7 cellular contexts compared by ENCODE assay signal in genomic region chr15:69450968-69451695, GRCh38. TPM values are rescaled to one million over a fixed set of nuclear protein-coding genes. Genes with fewer than 3 reads are reported as not detected.
DNase-seq lines count a peak whose midpoint lies in the region; ATAC-seq and TF ChIP-seq lines count a peak whose summit lies in the region.

No MANE protein-coding gene starts in this region.

- H3K27ac ChIP-seq in GM23338 (ENCODE audit: low read depth) (no peak overlapping the region), OCI-LY7 (ENCODE audit: low read depth, low read length, poor library complexity, severe bottlenecking) (peak overlapping the region; percentile 92), skeletal muscle tissue (ENCODE audit: low read depth, low read length) (peak overlapping the region; percentile 98)

- H4K20me1 ChIP-seq in GM23338 (replicated peaks; ENCODE audit: insufficient read depth) (peaks cover 32% of the 10 kb centered on the region), OCI-LY7 (ENCODE audit: insufficient read depth, low read length) (peaks cover 30% of the 10 kb centered on the region)

- H3K27me3 ChIP-seq in GM23338 (ENCODE audit: insufficient read depth) (no peaks in the 10 kb centered on the region), skeletal muscle tissue (ENCODE audit: control insufficient read depth in 3 of 3, insufficient read depth in 3 of 3, low read length in 3 of 3) (no peaks in the 10 kb centered on the region)

- H3K4me1 ChIP-seq in GM23338 (ENCODE audit: insufficient read depth) (peaks cover 16% of the 10 kb centered on the region), OCI-LY7 (ENCODE audit: insufficient read depth, low read length, poor library complexity, severe bottlenecking) (peaks cover 27% of the 10 kb centered on the region), skeletal muscle tissue (ENCODE audit: control insufficient read depth in 3 of 3, insufficient read depth in 3 of 3, low read length in 3 of 3) (peaks cover 19 to 32% (median 19%) of the 10 kb centered on the region in 3 donors)

- no TSS peak for BruUV-seq in OCI-LY7 (replicated peaks; lab: Mats Ljungman, UMichigan)

- H2AFZ ChIP-seq in GM23338 (no peak overlapping the region), OCI-LY7 (ENCODE audit: low read length) (peak overlapping the region; percentile 94)

- H3K4me3 ChIP-seq in GM23338 (peak overlapping the region; percentile 97), OCI-LY7 (ENCODE audit: low read depth, low read length, poor library complexity, severe bottlenecking) (peak overlapping the region; percentile 94), skeletal muscle tissue (ENCODE audit: low read length in 3 of 3) (no peak overlapping the region)

- H3K9ac ChIP-seq in skeletal muscle tissue (ENCODE audit: low read depth in 1 of 3, low read length in 3 of 3): no peak overlapping the region

- POLR2A ChIA-PET in OCI-LY7 (lab: Charles Lee): interaction anchor here (0.7 to 5.0 kb wide), 8 partner anchors 8 to 1084 kb away, joined by 3 to 67 read pairs (median 7); partner anchors contain the start of gene KIF23

- H3K9me3 Mint-ChIP-seq in GM23338: peaks cover 14% of the 10 kb centered on the region; the same call in 2 of the 3 replicates
- no peaks in the 10 kb centered on the region for H3K9me3 Mint-ChIP-seq in dendritic cell treated with granulocyte-macrophage colony-stimulating factor and Interleukin-4, amounts not matched to agents 40 ng/mL and 50 ng/mL, for 4 days

- ATAC-seq in GM23338 (no peak), GM21723 (IDR thresholded peaks at IDR 0.05; ENCODE audit: unreplicated experiment) (no peak), GM18867 (IDR thresholded peaks at IDR 0.05; ENCODE audit: unreplicated experiment) (no peak)

- peaks cover 2% of the 10 kb centered on the region for H3K27me3 Mint-ChIP-seq in GM23338 (ENCODE audit: insufficient read depth, low read depth, poor library complexity)
- no peaks in the 10 kb centered on the region for H3K27me3 Mint-ChIP-seq in dendritic cell treated with granulocyte-macrophage colony-stimulating factor and Interleukin-4, amounts not matched to agents 40 ng/mL and 50 ng/mL, for 4 days

- peaks cover 15% of the 10 kb centered on the region; the same call in 2 of the 3 replicates for H3K4me1 Mint-ChIP-seq in GM23338
- H3K4me1 Mint-ChIP-seq in dendritic cell treated with granulocyte-macrophage colony-stimulating factor and Interleukin-4, amounts not matched to agents 40 ng/mL and 50 ng/mL, for 4 days (ENCODE audit: low read depth): peaks cover 29% of the 10 kb centered on the region

- peaks cover 63% of the 10 kb centered on the region for H3K36me3 Mint-ChIP-seq in GM23338 (ENCODE audit: low read depth)
- peaks cover 39% of the 10 kb centered on the region for H3K36me3 Mint-ChIP-seq in dendritic cell treated with granulocyte-macrophage colony-stimulating factor and Interleukin-4, amounts not matched to agents 40 ng/mL and 50 ng/mL, for 4 days (ENCODE audit: low read depth)

- no peak for TF ChIP-seq CTCF in GM23338 (conservative IDR thresholded peaks at IDR 0.05; ENCODE audit: low read depth in 2 of 2)
- TF ChIP-seq CTCF in OCI-LY7 (conservative IDR thresholded peaks at IDR 0.05; ENCODE audit: low read length): no peak

- intact Hi-C loops in OCI-LY7 (cut with micrococcal nuclease; ENCODE audit: unreplicated experiment): loop anchor here (5.0 to 10.0 kb wide), 2 partner anchors 636 to 646 kb away; partner anchors contain the start of gene TLE3
- intact Hi-C loops in dendritic cell treated with granulocyte-macrophage colony-stimulating factor and Interleukin-4, amounts not matched to agents 40 ng/mL and 50 ng/mL, for 4 days (cut with micrococcal nuclease): no loop called here

- H3K36me3 ChIP-seq in GM23338 (ENCODE audit: insufficient read depth) (peaks cover 60% of the 10 kb centered on the region), OCI-LY7 (ENCODE audit: insufficient read depth, low read length) (peaks cover 72% of the 10 kb centered on the region), skeletal muscle tissue (ENCODE audit: control insufficient read depth in 3 of 3, insufficient read depth in 3 of 3, low read length in 3 of 3) (peaks cover 8 to 15% (median 12%) of the 10 kb centered on the region in 3 donors)

- H3K27ac Mint-ChIP-seq in GM23338: no peak overlapping the region
- peak overlapping the region; percentile 91 for H3K27ac Mint-ChIP-seq in dendritic cell treated with granulocyte-macrophage colony-stimulating factor and Interleukin-4, amounts not matched to agents 40 ng/mL and 50 ng/mL, for 4 days

- H3K9me3 ChIP-seq in OCI-LY7 (ENCODE audit: low read length) (no peaks in the 10 kb centered on the region), skeletal muscle tissue (ENCODE audit: control insufficient read depth in 3 of 3, low read length in 3 of 3) (no peaks in the 10 kb centered on the region)

- DNase-seq in GM23338 (ENCODE audit: low spot score) (no peak), OCI-LY7 (ENCODE audit: low spot score) (no peak)
- DNase-seq in central memory CD4-positive, alpha-beta T cell: no peak

- peak overlapping the region; percentile 100 for H3K4me3 Mint-ChIP-seq in GM23338
- no peak overlapping the region for H3K4me3 Mint-ChIP-seq in dendritic cell treated with granulocyte-macrophage colony-stimulating factor and Interleukin-4, amounts not matched to agents 40 ng/mL and 50 ng/mL, for 4 days

- peaks cover 39% of the 10 kb centered on the region for H3K79me2 ChIP-seq in GM23338 (replicated peaks; ENCODE audit: insufficient read depth)
- peaks cover 47% of the 10 kb centered on the region for H3K79me2 ChIP-seq in OCI-LY7 (ENCODE audit: insufficient read depth, low read depth, low read length)

- H3K9me2 ChIP-seq in GM23338 (ENCODE audit: insufficient read depth) (no peaks in the 10 kb centered on the region), OCI-LY7 (ENCODE audit: insufficient read depth, low read length) (no peaks in the 10 kb centered on the region)

- peak overlapping the region; percentile 90 for H3K4me2 ChIP-seq in GM23338
- peak overlapping the region; percentile 93 for H3K4me2 ChIP-seq in OCI-LY7 (ENCODE audit: low read length)

- CTCF ChIA-PET in OCI-LY7 (lab: Charles Lee; ENCODE audit: unreplicated experiment): interaction anchor here (1.0 kb wide), 1 partner anchor 12 kb away, joined by 5 read pairs; no protein-coding TSS in a partner anchor

- peaks cover 30% of the 10 kb centered on the region for H3F3A ChIP-seq in GM23338 (replicated peaks; ENCODE audit: low read depth)

TF ChIP-seq in GM23338, 12 proteins besides CTCF, POLR2A, EP300 and RAD21:
- TF ChIP-seq EZH2phosphoT487 (IDR thresholded peaks at IDR 0.05; ENCODE audit: unreplicated experiment): no peak
- TF ChIP-seq ZNF114 (CRISPR knock-in tag; IDR thresholded peaks at IDR 0.05): no peak
- TF ChIP-seq JUNB (IDR thresholded peaks at IDR 0.05; ENCODE audit: unreplicated experiment): no peak
- TF ChIP-seq ZNF331 (CRISPR knock-in tag; IDR thresholded peaks at IDR 0.05; ENCODE audit: low read depth): no peak
- no peak for TF ChIP-seq CREB1 (CRISPR knock-in tag; IDR thresholded peaks at IDR 0.05; ENCODE audit: low read depth)
- TF ChIP-seq, protein P1, sequence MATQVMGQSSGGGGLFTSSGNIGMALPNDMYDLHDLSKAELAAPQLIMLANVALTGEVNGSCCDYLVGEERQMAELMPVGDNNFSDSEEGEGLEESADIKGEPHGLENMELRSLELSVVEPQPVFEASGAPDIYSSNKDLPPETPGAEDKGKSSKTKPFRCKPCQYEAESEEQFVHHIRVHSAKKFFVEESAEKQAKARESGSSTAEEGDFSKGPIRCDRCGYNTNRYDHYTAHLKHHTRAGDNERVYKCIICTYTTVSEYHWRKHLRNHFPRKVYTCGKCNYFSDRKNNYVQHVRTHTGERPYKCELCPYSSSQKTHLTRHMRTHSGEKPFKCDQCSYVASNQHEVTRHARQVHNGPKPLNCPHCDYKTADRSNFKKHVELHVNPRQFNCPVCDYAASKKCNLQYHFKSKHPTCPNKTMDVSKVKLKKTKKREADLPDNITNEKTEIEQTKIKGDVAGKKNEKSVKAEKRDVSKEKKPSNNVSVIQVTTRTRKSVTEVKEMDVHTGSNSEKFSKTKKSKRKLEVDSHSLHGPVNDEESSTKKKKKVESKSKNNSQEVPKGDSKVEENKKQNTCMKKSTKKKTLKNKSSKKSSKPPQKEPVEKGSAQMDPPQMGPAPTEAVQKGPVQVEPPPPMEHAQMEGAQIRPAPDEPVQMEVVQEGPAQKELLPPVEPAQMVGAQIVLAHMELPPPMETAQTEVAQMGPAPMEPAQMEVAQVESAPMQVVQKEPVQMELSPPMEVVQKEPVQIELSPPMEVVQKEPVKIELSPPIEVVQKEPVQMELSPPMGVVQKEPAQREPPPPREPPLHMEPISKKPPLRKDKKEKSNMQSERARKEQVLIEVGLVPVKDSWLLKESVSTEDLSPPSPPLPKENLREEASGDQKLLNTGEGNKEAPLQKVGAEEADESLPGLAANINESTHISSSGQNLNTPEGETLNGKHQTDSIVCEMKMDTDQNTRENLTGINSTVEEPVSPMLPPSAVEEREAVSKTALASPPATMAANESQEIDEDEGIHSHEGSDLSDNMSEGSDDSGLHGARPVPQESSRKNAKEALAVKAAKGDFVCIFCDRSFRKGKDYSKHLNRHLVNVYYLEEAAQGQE (IDR thresholded peaks at IDR 0.05; ENCODE audit: unreplicated experiment): no peak
TF ChIP-seq in GM23338: peak in this region for 0.

RNA-seq across cellular contexts. Expression of gene RPLP1, which starts 1.5 kb away (rescaled TPM):
- total RNA-seq in GM23338 (2014; rRNA removed; shearing (Covaris generic)): 283 and 305 TPM in 2 replicates
- 3,258 and 3,794 TPM in 2 replicates for polyA plus RNA-seq in GM23338 (2016; fragmentation: Nextera tagmentation; extraction: Ambion mirVana)
- total RNA-seq in OCI-LY7 (2014; rRNA removed; shearing (Covaris generic)): 469 and 889 TPM in 2 replicates
- total RNA-seq in OCI-LY7 (2022): 2,251 and 2,407 TPM in 2 replicates
- total RNA-seq in skeletal muscle tissue: 119 TPM

RNA-seq across cellular contexts. Expression of gene KIF23, which starts 37.0 kb away (rescaled TPM):
- total RNA-seq in GM23338 (2014; rRNA removed; shearing (Covaris generic)): 76.9 and 103 TPM in 2 replicates
- 36.7 and 52.9 TPM in 2 replicates for polyA plus RNA-seq in GM23338 (2016; fragmentation: Nextera tagmentation; extraction: Ambion mirVana)
- 54.0 and 66.1 TPM in 2 replicates for total RNA-seq in OCI-LY7 (2014; rRNA removed; shearing (Covaris generic))
- total RNA-seq in OCI-LY7 (2022) (61.6 and 76.5 TPM in 2 replicates), skeletal muscle tissue (13.0 TPM)

Comparison
In these comparisons a context has a peak if more than half of its experiments do, and no peak if none do; other contexts are left out.
1. H3K4me3 ChIP-seq: peak in GM23338 (single experiment) and OCI-LY7 (single experiment); none in skeletal muscle tissue (0 of 3).